12 cellular contexts compared by ENCODE assay signal in genomic region chr13:82330499-82330898, GRCh38.
A peak's percentile ranks its signal among the peaks of the same experiment; 100 is the strongest.
DNase-seq lines count a peak whose midpoint lies in the region; ATAC-seq and TF ChIP-seq lines count a peak whose summit lies in the region.
"Had no signal": no experiment of that assay in that cellular context is flagged by ENCODE, and none has a peak within 500 bp of the region (broad histone marks: within the 10 kb centered on the region; RNA-seq: fewer than 3 reads in every experiment).

No MANE protein-coding gene starts in this region.

- H3K9me3 ChIP-seq in mesenchymal stem cell (ENCODE audit: control insufficient read depth, low read length), result no peaks in the 10 kb centered on the region

- H3K23ac ChIP-seq in mesenchymal stem cell (ENCODE audit: low read length in 2 of 2), result no peak overlapping the region

- H3K18ac ChIP-seq in mesenchymal stem cell (ENCODE audit: low read depth in 1 of 2, low read length in 2 of 2), result no peak overlapping the region

- H3K9ac ChIP-seq in mesenchymal stem cell (ENCODE audit: low read length), result no peak overlapping the region

- H3K36me3 ChIP-seq in mesenchymal stem cell (ENCODE audit: control insufficient read depth in 1 of 2, insufficient read depth in 2 of 2, low read depth in 1 of 2, low read length in 2 of 2), result no peaks in the 10 kb centered on the region

- no peak overlapping the region for H3K14ac ChIP-seq in mesenchymal stem cell (ENCODE audit: low read length in 2 of 2)

- no peaks in the 10 kb centered on the region for H3K79me1 ChIP-seq in mesenchymal stem cell (replicated peaks; ENCODE audit: low read length, poor library complexity, severe bottlenecking)

- no peak overlapping the region for H2BK120ac ChIP-seq in mesenchymal stem cell (ENCODE audit: low read depth, low read length)

- H3K4me1 ChIP-seq in mesenchymal stem cell (ENCODE audit: control insufficient read depth, insufficient read depth, low read depth, low read length), result no peaks in the 10 kb centered on the region

- DNase-seq in GM12865 (ENCODE audit: low read depth) (peak; percentile 13), astrocyte of the spinal cord (ENCODE audit: low read depth, low spot score) (peak; percentile 9), mesenchymal stem cell (peak; percentile 30), COLO668 (lab: John Stamatoyannopoulos, UW; ENCODE audit: unreplicated experiment) (no peak)
- no peak for DNase-seq in activated T-cell treated with anti-CD3 and anti-CD28 coated beads, Interleukin-2, amount 50 U/mL, for 72 hours
- no peak for DNase-seq in activated naive CD4-positive, alpha-beta T cell treated with Interleukin-2 at 50 U/mL for 16 hours
- DNase-seq: activated B cell treated with CpG ODN at 0.5 μM for 24 hours, natural killer cell had no signal

- H4K8ac ChIP-seq in mesenchymal stem cell (ENCODE audit: low read length), result no peak overlapping the region

- no peaks in the 10 kb centered on the region for H3K36me3 Mint-ChIP-seq in activated T-cell treated with anti-CD3 and anti-CD28 coated beads, Interleukin-2, amount 50 U/mL, for 72 hours (ENCODE audit: insufficient read depth in 2 of 2)
- H3K36me3 Mint-ChIP-seq: IgD-negative memory B cell had no signal

- in situ Hi-C loops in astrocyte of the spinal cord (cut with HindIII; ENCODE audit: low sequenced_read_pairs), result no loop called here

- H3K4ac ChIP-seq in mesenchymal stem cell (ENCODE audit: low read depth in 1 of 2, low read length in 2 of 2), result no peak overlapping the region

- no peak overlapping the region for H3K27ac ChIP-seq in mesenchymal stem cell (ENCODE audit: low read length, poor library complexity, severe bottlenecking)

- H3K4me1 Mint-ChIP-seq in activated T-cell treated with anti-CD3 and anti-CD28 coated beads, Interleukin-2, amount 50 U/mL, for 72 hours (ENCODE audit: low read depth), result no peaks in the 10 kb centered on the region
- H3K4me1 Mint-ChIP-seq: activated B cell treated with CpG ODN at 0.5 μM for 24 hours, IgD-negative memory B cell, natural killer cell had no signal

- ATAC-seq in HG03342 (IDR thresholded peaks at IDR 0.05; ENCODE audit: unreplicated experiment) (peak; percentile 62), GM18873 (IDR thresholded peaks at IDR 0.05; ENCODE audit: low FRiP score, unreplicated experiment) (no peak)
- ATAC-seq in activated T-cell treated with anti-CD3 and anti-CD28 coated beads, Interleukin-2, amount 50 U/mL, for 72 hours (replicated peaks in 1 of 2), result no peak
- ATAC-seq: natural killer cell had no signal

- no peak overlapping the region for H3K4me2 ChIP-seq in mesenchymal stem cell (ENCODE audit: low read length, poor library complexity, severe bottlenecking)

- TF ChIP-seq CTCF in GM12865 (IDR thresholded peaks at IDR 0.05; ENCODE audit: insufficient read depth, low read depth, low read length, missing control alignments), result peak; percentile 52
- TF ChIP-seq CTCF in astrocyte of the spinal cord (IDR thresholded peaks at IDR 0.05; ENCODE audit: low read depth, low read length), result peak; percentile 42

- no peak overlapping the region for H2BK15ac ChIP-seq in mesenchymal stem cell (ENCODE audit: low read depth, poor library complexity, severe bottlenecking)

- H2AFZ ChIP-seq in mesenchymal stem cell (ENCODE audit: low read depth, low read length), result no peak overlapping the region

- H3K4me3 Mint-ChIP-seq in activated T-cell treated with anti-CD3 and anti-CD28 coated beads, Interleukin-2, amount 50 U/mL, for 72 hours, result no peak overlapping the region
- H3K4me3 Mint-ChIP-seq: activated B cell treated with CpG ODN at 0.5 μM for 24 hours; dendritic cell treated with granulocyte-macrophage colony-stimulating factor and Interleukin-4, amounts not matched to agents 40 ng/mL and 50 ng/mL, for 4 days; IgD-negative memory B cell; natural killer cell had no signal

- no peaks in the 10 kb centered on the region for H3K27me3 ChIP-seq in mesenchymal stem cell (ENCODE audit: control insufficient read depth in 1 of 2, insufficient read depth in 1 of 2, low read length in 2 of 2)

- H4K91ac ChIP-seq in mesenchymal stem cell (ENCODE audit: low read length), result no peak overlapping the region

- no peak overlapping the region for H3K27ac Mint-ChIP-seq in activated T-cell treated with anti-CD3 and anti-CD28 coated beads, Interleukin-2, amount 50 U/mL, for 72 hours
- H3K27ac Mint-ChIP-seq: activated B cell treated with CpG ODN at 0.5 μM for 24 hours; dendritic cell treated with granulocyte-macrophage colony-stimulating factor and Interleukin-4, amounts not matched to agents 40 ng/mL and 50 ng/mL, for 4 days; IgD-negative memory B cell; natural killer cell had no signal

- no peak overlapping the region for H2BK12ac ChIP-seq in mesenchymal stem cell (ENCODE audit: low read length in 2 of 2)

- H2AK5ac ChIP-seq in mesenchymal stem cell (ENCODE audit: low read length, severe bottlenecking), result no peak overlapping the region

- WGBS in mesenchymal stem cell, result 39% methylated on average over 5 of the region's 5 CpGs

- H3K9me3 Mint-ChIP-seq in activated T-cell treated with anti-CD3 and anti-CD28 coated beads, Interleukin-2, amount 50 U/mL, for 72 hours, result peaks cover 2 to 6% of the 10 kb centered on the region in 2 donors
- H3K9me3 Mint-ChIP-seq: activated B cell treated with CpG ODN at 0.5 μM for 24 hours had no signal

- H3K4me3 ChIP-seq in GM12865 (ENCODE audit: low read depth, low read length) (no peak overlapping the region), astrocyte of the spinal cord (ENCODE audit: low read depth, low read length) (no peak overlapping the region), mesenchymal stem cell (ENCODE audit: insufficient read depth in 1 of 2, low read depth in 1 of 2, low read length in 2 of 2) (no peak overlapping the region)

- H3K27me3 Mint-ChIP-seq in activated T-cell treated with anti-CD3 and anti-CD28 coated beads, Interleukin-2, amount 50 U/mL, for 72 hours (ENCODE audit: low read depth), result no peaks in the 10 kb centered on the region
- H3K27me3 Mint-ChIP-seq: activated B cell treated with CpG ODN at 0.5 μM for 24 hours; dendritic cell treated with granulocyte-macrophage colony-stimulating factor and Interleukin-4, amounts not matched to agents 40 ng/mL and 50 ng/mL, for 4 days; IgD-negative memory B cell had no signal

- no peak overlapping the region for H2BK5ac ChIP-seq in mesenchymal stem cell (ENCODE audit: low read depth, low read length, poor library complexity, severe bottlenecking)

Comparison
In these comparisons a context has a peak if more than half of its experiments do, and no peak if none do; other contexts are left out.
1. DNase-seq: peak in GM12865 (single experiment), astrocyte of the spinal cord (single experiment) and mesenchymal stem cell (single experiment); none in activated T-cell treated with anti-CD3 and anti-CD28 coated beads, Interleukin-2, amount 50 U/mL, for 72 hours (0 of 2), activated naive CD4-positive, alpha-beta T cell treated with Interleukin-2 at 50 U/mL for 16 hours (single experiment) and COLO668 (single experiment).